Comparison of ENCODE assay signal across 16 cellular contexts in genomic region chr11:35794850-35795249, GRCh38.
A peak's percentile ranks its signal among the peaks of the same experiment; 100 is the strongest.
DNase-seq lines count a peak whose midpoint lies in the region; ATAC-seq, FAIRE-seq and TF ChIP-seq lines count a peak whose summit lies in the region.
"Had no signal": no experiment of that assay in that cellular context is flagged by ENCODE, and none has a peak within 500 bp of the region (broad histone marks: within the 10 kb centered on the region; RNA-seq: fewer than 3 reads in every experiment).

No MANE protein-coding gene starts in this region.

- H3K9me1 ChIP-seq in keratinocyte (ENCODE audit: control insufficient read depth, extremely low read depth, insufficient read depth, low read length): no peaks in the 10 kb centered on the region

- H3K9me3 ChIP-seq in keratinocyte (ENCODE audit: control insufficient read depth, low read depth, low read length) (no peaks in the 10 kb centered on the region), endodermal cell (ENCODE audit: control insufficient read depth, low read length) (peaks cover 3% of the 10 kb centered on the region)
- H3K9me3 ChIP-seq: transverse colon had no signal

- FAIRE-seq in keratinocyte (lab: Jason Lieb, UNC): peak; percentile 96

- dilution Hi-C loops in keratinocyte (cut with MboI; ENCODE audit: extremely low pct_ligation_motif_present, low sequenced_read_pairs): no loop called here

- peaks cover 8% of the 10 kb centered on the region for H3K79me2 ChIP-seq in keratinocyte (ENCODE audit: control insufficient read depth, insufficient read depth, low read length)

- CTCF ChIA-PET in Calu3 (lab: Charles Lee): no interaction called here

- H3K4me1 ChIP-seq in keratinocyte (ENCODE audit: control insufficient read depth, extremely low read depth, insufficient read depth, low read length) (peaks cover 59% of the 10 kb centered on the region), endodermal cell (ENCODE audit: control insufficient read depth, insufficient read depth, low read length) (no peaks in the 10 kb centered on the region)
- H3K4me1 ChIP-seq: transverse colon had no signal

- H3K27ac ChIP-seq in keratinocyte (ENCODE audit: control insufficient read depth, insufficient read depth, low read length): peak overlapping the region; percentile 13
- no peak overlapping the region for H3K27ac ChIP-seq in endodermal cell (ENCODE audit: low read depth, low read length)
- H3K27ac ChIP-seq: transverse colon had no signal

- H3K4me1 Mint-ChIP-seq in naive thymus-derived CD8-positive, alpha-beta T cell: peaks cover 6 to 69% (median 24%) of the 10 kb centered on the region in 4 donors
- H3K4me1 Mint-ChIP-seq in endodermal cell (peaks cover 5% of the 10 kb centered on the region), Calu3 (ENCODE audit: low read depth, unreplicated experiment) (peaks cover 23% of the 10 kb centered on the region)
- H3K4me1 Mint-ChIP-seq: activated naive CD8-positive, alpha-beta T cell treated with anti-CD3 and anti-CD28 coated beads, Interleukin-2, amount 10 ng/mL, durations not matched to agents 7 days and 5 days had no signal

- H3K36me3 ChIP-seq in keratinocyte (ENCODE audit: control insufficient read depth in 2 of 2, extremely low read depth in 1 of 2, insufficient read depth in 2 of 2, low read length in 2 of 2) (peaks cover 0 to 2% of the 10 kb centered on the region in 2 experiments), endodermal cell (ENCODE audit: control insufficient read depth, insufficient read depth, low read length) (no peaks in the 10 kb centered on the region)
- H3K36me3 ChIP-seq: transverse colon had no signal

- H3K27me3 Mint-ChIP-seq in naive thymus-derived CD8-positive, alpha-beta T cell: no peaks in the 10 kb centered on the region
- no peaks in the 10 kb centered on the region for H3K27me3 Mint-ChIP-seq in endodermal cell (ENCODE audit: insufficient read depth)
- no peaks in the 10 kb centered on the region for H3K27me3 Mint-ChIP-seq in Calu3 (ENCODE audit: unreplicated experiment)
- H3K27me3 Mint-ChIP-seq: activated naive CD8-positive, alpha-beta T cell treated with anti-CD3 and anti-CD28 coated beads, Interleukin-2, amount 10 ng/mL, durations not matched to agents 7 days and 5 days had no signal

- H2AFZ ChIP-seq in keratinocyte (ENCODE audit: control insufficient read depth, low read length): no peak overlapping the region
- H2AFZ ChIP-seq: GM23338 had no signal

- WGBS in endodermal cell (ENCODE audit: insufficient coverage in 1 of 2, insufficient read length in 1 of 2), 2 experiments: 94 to 100% methylated on average over 3 of the region's 3 CpGs

- TF ChIP-seq CTCF in keratinocyte (optimal IDR thresholded peaks at IDR 0.05 in 1 of 3, IDR thresholded peaks at IDR 0.05 in 1 of 3, conservative IDR thresholded peaks at IDR 0.05 in 1 of 3; ENCODE audit: extremely low read depth in 1 of 3, insufficient read depth in 2 of 3, low read length in 3 of 3) (no peak), endodermal cell (conservative IDR thresholded peaks at IDR 0.05) (no peak), Calu3 (IDR thresholded peaks at IDR 0.05; ENCODE audit: unreplicated experiment) (no peak)

- no peak for ATAC-seq in naive thymus-derived CD8-positive, alpha-beta T cell
- ATAC-seq: GM23338 had no signal

- no peaks in the 10 kb centered on the region for H3K9me3 Mint-ChIP-seq in naive thymus-derived CD8-positive, alpha-beta T cell
- H3K9me3 Mint-ChIP-seq in endodermal cell (no peaks in the 10 kb centered on the region), Calu3 (ENCODE audit: low read depth, unreplicated experiment) (peaks cover 4% of the 10 kb centered on the region)
- H3K9me3 Mint-ChIP-seq: activated naive CD8-positive, alpha-beta T cell treated with anti-CD3 and anti-CD28 coated beads, Interleukin-2, amount 10 ng/mL, durations not matched to agents 7 days and 5 days; GM23338 had no signal

- H3K36me3 Mint-ChIP-seq in naive thymus-derived CD8-positive, alpha-beta T cell: peaks cover 0 to 30% (median 23%) of the 10 kb centered on the region in 3 donors
- H3K36me3 Mint-ChIP-seq in endodermal cell (ENCODE audit: low read depth): peaks cover 3% of the 10 kb centered on the region
- no peaks in the 10 kb centered on the region for H3K36me3 Mint-ChIP-seq in Calu3 (ENCODE audit: insufficient read depth, unreplicated experiment)

- H3K4me2 ChIP-seq in keratinocyte (ENCODE audit: control insufficient read depth, extremely low read depth, insufficient read depth, low read depth, low read length): peak overlapping the region; percentile 48
- H3K4me2 ChIP-seq: GM23338 had no signal

- H3K27me3 ChIP-seq in keratinocyte (ENCODE audit: control insufficient read depth, extremely low read depth, insufficient read depth, low read length) (no peaks in the 10 kb centered on the region), endodermal cell (ENCODE audit: control insufficient read depth, insufficient read depth, low read length, poor library complexity, severe bottlenecking) (no peaks in the 10 kb centered on the region)
- H3K27me3 ChIP-seq: transverse colon had no signal

- no TSS peak for BruUV-seq in Calu3 (replicated peaks; lab: Mats Ljungman, UMichigan)

- H3K4me3 ChIP-seq in keratinocyte (ENCODE audit: control insufficient read depth in 2 of 3, extremely low read depth in 1 of 3, insufficient read depth in 2 of 3, low read depth in 1 of 3, low read length in 3 of 3) (no peak overlapping the region), endodermal cell (ENCODE audit: low read length) (no peak overlapping the region)
- H3K4me3 ChIP-seq: GM23338, transverse colon had no signal

- H3K27ac Mint-ChIP-seq in naive thymus-derived CD8-positive, alpha-beta T cell: peak overlapping the region in 1 of 10 donors; percentile 2
- H3K27ac Mint-ChIP-seq in endodermal cell (no peak overlapping the region), Calu3 (ENCODE audit: unreplicated experiment) (no peak overlapping the region)
- H3K27ac Mint-ChIP-seq: activated naive CD8-positive, alpha-beta T cell treated with anti-CD3 and anti-CD28 coated beads, Interleukin-2, amount 10 ng/mL, durations not matched to agents 7 days and 5 days; GM23338 had no signal

- H4K20me1 ChIP-seq in keratinocyte (ENCODE audit: control insufficient read depth, extremely low read depth, insufficient read depth, low read length): no peaks in the 10 kb centered on the region

- POLR2A ChIA-PET in naive thymus-derived CD8-positive, alpha-beta T cell (lab: Charles Lee): no interaction called here

- H3K9ac ChIP-seq in keratinocyte (ENCODE audit: control insufficient read depth, extremely low read depth, insufficient read depth, low read length): no peak overlapping the region
- no peak overlapping the region for H3K9ac ChIP-seq in endodermal cell (ENCODE audit: extremely low read depth, low read length, poor library complexity, severe bottlenecking)

- intact Hi-C loops in Calu3 (cut with micrococcal nuclease; ENCODE audit: unreplicated experiment): no loop called here

- H3K4me3 Mint-ChIP-seq in naive thymus-derived CD8-positive, alpha-beta T cell: no peak overlapping the region
- H3K4me3 Mint-ChIP-seq in endodermal cell (no peak overlapping the region), Calu3 (ENCODE audit: low read depth, unreplicated experiment) (no peak overlapping the region)
- H3K4me3 Mint-ChIP-seq: activated naive CD8-positive, alpha-beta T cell treated with anti-CD3 and anti-CD28 coated beads, Interleukin-2, amount 10 ng/mL, durations not matched to agents 7 days and 5 days; GM23338 had no signal

- DNase-seq in AG08395 (ENCODE audit: low spot score) (peak; percentile 74), HT1080 (ENCODE audit: low read depth) (peak; percentile 83), astrocyte of the hippocampus (ENCODE audit: low read depth, low spot score) (peak; percentile 48), keratinocyte (ENCODE audit: low read depth, low spot score) (peak; percentile 49), NCI-H345 (lab: John Stamatoyannopoulos, UW) (no peak), endodermal cell (no peak), Calu3 (no peak)
- DNase-seq in naive thymus-derived CD8-positive, alpha-beta T cell: no peak
- DNase-seq: activated naive CD8-positive, alpha-beta T cell treated with anti-CD3 and anti-CD28 coated beads, Interleukin-2, amount 10 ng/mL, durations not matched to agents 7 days and 5 days; AML-193; cortex of kidney; NCI-H2171; stimulated activated CD4-positive, alpha-beta T cell treated with anti-CD3 and anti-CD28 coated beads, Interleukin-1b, Interleukin-23, amount 100 ng/mL, for 48 hours; stimulated activated CD8-positive, alpha-beta memory T cell treated with anti-CD3 and anti-CD28 coated beads, Interleukin-4, amount 100 ng/mL, for 48 hours; transverse colon had no signal

Comparison
In these comparisons a context has a peak if more than half of its experiments do, and no peak if none do; other contexts are left out.
1. DNase-seq: peak in AG08395 (single experiment), HT1080 (single experiment), astrocyte of the hippocampus (single experiment) and keratinocyte (single experiment); none in NCI-H345 (single experiment), naive thymus-derived CD8-positive, alpha-beta T cell (0 of 10), endodermal cell (single experiment) and Calu3 (single experiment).